In genomic region chr12:6336079-6336858, GRCh38 we compare ENCODE assay signal across 8 cellular contexts. TPM values are rescaled to one million over a fixed set of nuclear protein-coding genes. Genes with fewer than 3 reads are reported as not detected.
A peak's percentile ranks its signal among the peaks of the same experiment; 100 is the strongest.
DNase-seq lines count a peak whose midpoint lies in the region; ATAC-seq and TF ChIP-seq lines count a peak whose summit lies in the region.

No MANE protein-coding gene starts in this region.

- H3K36me3 Mint-ChIP-seq in CD4-positive, CD25-positive, alpha-beta regulatory T cell, result peaks cover 20% of the 10 kb centered on the region
- H3K36me3 Mint-ChIP-seq in mesothelial cell of epicardium, result peaks cover 18% of the 10 kb centered on the region

- no peak overlapping the region for H3K4me3 Mint-ChIP-seq in CD4-positive, CD25-positive, alpha-beta regulatory T cell
- H3K4me3 Mint-ChIP-seq in mesothelial cell of epicardium, result peak overlapping the region; percentile 66

- H3K4me3 ChIP-seq in CD4-positive, CD25-positive, alpha-beta regulatory T cell (ENCODE audit: low read depth, low read length), result peak overlapping the region; percentile 94
- H3K4me3 ChIP-seq in HAP-1 (peak overlapping the region; percentile 28), esophagus (ENCODE audit: low read depth in 1 of 2, low read length in 2 of 2) (peak overlapping the region; percentile 17 to 43)

- TF ChIP-seq CTCF in mesothelial cell of epicardium (IDR thresholded peaks at IDR 0.05; ENCODE audit: unreplicated experiment), result no peak

- no peaks in the 10 kb centered on the region for H3K27me3 Mint-ChIP-seq in CD4-positive, CD25-positive, alpha-beta regulatory T cell
- no peaks in the 10 kb centered on the region for H3K27me3 Mint-ChIP-seq in mesothelial cell of epicardium (ENCODE audit: low read depth)

- H3K27me3 ChIP-seq in CD4-positive, CD25-positive, alpha-beta regulatory T cell (ENCODE audit: control insufficient read depth, insufficient read depth, low read length), result no peaks in the 10 kb centered on the region
- no peaks in the 10 kb centered on the region for H3K27me3 ChIP-seq in HAP-1 (ENCODE audit: low read depth)
- H3K27me3 ChIP-seq in esophagus (ENCODE audit: control insufficient read depth in 1 of 2, insufficient read depth in 2 of 2, low read length in 2 of 2), result no peaks in the 10 kb centered on the region

- peaks cover 36% of the 10 kb centered on the region for H3K36me3 ChIP-seq in CD4-positive, CD25-positive, alpha-beta regulatory T cell (ENCODE audit: control insufficient read depth, insufficient read depth, low read length)
- H3K36me3 ChIP-seq in HAP-1 (replicated peaks) (peaks cover 31% of the 10 kb centered on the region), esophagus (ENCODE audit: control insufficient read depth in 2 of 2, insufficient read depth in 2 of 2, low read length in 1 of 2) (peaks cover 16 to 20% of the 10 kb centered on the region in 2 donors)

- no peaks in the 10 kb centered on the region for H3K9me3 Mint-ChIP-seq in CD4-positive, CD25-positive, alpha-beta regulatory T cell
- H3K9me3 Mint-ChIP-seq in mesothelial cell of epicardium, result no peaks in the 10 kb centered on the region

- DNase-seq in CD4-positive, CD25-positive, alpha-beta regulatory T cell, result peak; percentile 24 to 74 (median 25)
- peak; percentile 97 for DNase-seq in HAP-1 (ENCODE audit: low spot score in 2 of 2)
- peak; percentile 95 for DNase-seq in NCI-H82 treated with DMSO at 0.1 percent for 48 hours (lab: John Stamatoyannopoulos, UW; ENCODE audit: unreplicated experiment)
- peak; percentile 62 for DNase-seq in activated T-cell treated with anti-CD3 and anti-CD28 coated beads for 48 hours (ENCODE audit: low read depth)
- peak; percentile 62 to 76 for DNase-seq in mesothelial cell of epicardium (ENCODE audit: low spot score in 2 of 2, unreplicated experiment in 2 of 2)
- DNase-seq in stimulated activated naive CD4-positive, alpha-beta T cell treated with Interleukin-2 at 50 U/mL for 16 hours (lab: John Stamatoyannopoulos, UW), result peak; percentile 43
- no peak for DNase-seq in COR-L47 (lab: John Stamatoyannopoulos, UW)

- 1 to 2% methylated on average over 10 to 11 of the region's 11 CpGs for WGBS in esophagus, 2 donors

- peaks cover 67% of the 10 kb centered on the region for H3K4me1 ChIP-seq in CD4-positive, CD25-positive, alpha-beta regulatory T cell (ENCODE audit: control insufficient read depth, insufficient read depth, low read length, poor library complexity, severe bottlenecking)
- H3K4me1 ChIP-seq in HAP-1 (peaks cover 32% of the 10 kb centered on the region), esophagus (ENCODE audit: control insufficient read depth in 2 of 2, insufficient read depth in 2 of 2, low read length in 1 of 2) (peaks cover 10 to 38% of the 10 kb centered on the region in 2 donors)

- in situ Hi-C loops in HAP-1 (cut with MboI; ENCODE audit: low sequenced_read_pairs), result no loop called here

- no peak overlapping the region for H3K27ac Mint-ChIP-seq in CD4-positive, CD25-positive, alpha-beta regulatory T cell
- no peak overlapping the region for H3K27ac Mint-ChIP-seq in mesothelial cell of epicardium

- no peak for ATAC-seq in CD4-positive, CD25-positive, alpha-beta regulatory T cell (ENCODE audit: low read depth in 2 of 2)

- no peaks in the 10 kb centered on the region for H3K9me3 ChIP-seq in CD4-positive, CD25-positive, alpha-beta regulatory T cell (ENCODE audit: control insufficient read depth in 2 of 2, low read length in 2 of 2)
- H3K9me3 ChIP-seq in HAP-1, result no peaks in the 10 kb centered on the region
- no peaks in the 10 kb centered on the region for H3K9me3 ChIP-seq in esophagus (ENCODE audit: control insufficient read depth in 2 of 2, insufficient read depth in 1 of 2, low read depth in 1 of 2, low read length in 1 of 2)

- H3K27ac ChIP-seq in CD4-positive, CD25-positive, alpha-beta regulatory T cell (ENCODE audit: insufficient read depth, low read length, poor library complexity, severe bottlenecking), result peak overlapping the region; percentile 90
- peak overlapping the region; percentile 92 to 100 for H3K27ac ChIP-seq in esophagus (ENCODE audit: low read depth in 2 of 2, low read length in 1 of 2)

- H3K4me1 Mint-ChIP-seq in CD4-positive, CD25-positive, alpha-beta regulatory T cell, result peaks cover 4 to 49% (median 21%) of the 10 kb centered on the region in 4 donors
- peaks cover 3% of the 10 kb centered on the region for H3K4me1 Mint-ChIP-seq in mesothelial cell of epicardium

RNA-seq across cellular contexts. Expression of gene TNFRSF1A, which starts 5.6 kb away (rescaled TPM):
- 38.5 TPM for total RNA-seq in CD4-positive, CD25-positive, alpha-beta regulatory T cell
- polyA plus RNA-seq in CD4-positive, CD25-positive, alpha-beta regulatory T cell, result 10 to 100 TPM; 25.6 to 39.5 (median 31.0) TPM
- 10 to 100 TPM; 41.7 to 71.4 TPM for polyA plus RNA-seq in esophagus
- 65.4 to 70.4 TPM (median 68.9 TPM) in 3 replicates for total RNA-seq in mesothelial cell of epicardium

RNA-seq across cellular contexts. Expression of gene PLEKHG6, which starts 25.8 kb away (rescaled TPM):
- total RNA-seq in CD4-positive, CD25-positive, alpha-beta regulatory T cell, result not detected
- under 1 TPM in 3 of 4 donors, not detected in 1; 0.31 to 0.62 (median 0.37) TPM for polyA plus RNA-seq in CD4-positive, CD25-positive, alpha-beta regulatory T cell
- 10 to 100 TPM; 25.0 to 70.3 TPM for polyA plus RNA-seq in esophagus
- total RNA-seq in mesothelial cell of epicardium, result 16.1 to 18.3 TPM (median 16.4 TPM) in 3 replicates

RNA-seq across cellular contexts. Expression of gene SCNN1A, which starts 39.1 kb away (rescaled TPM):
- 0.86 TPM for total RNA-seq in CD4-positive, CD25-positive, alpha-beta regulatory T cell
- under 1 TPM; 0.09 to 0.60 (median 0.22) TPM for polyA plus RNA-seq in CD4-positive, CD25-positive, alpha-beta regulatory T cell
- polyA plus RNA-seq in esophagus, result 100 to 1,000 TPM in 1 of 2 donors, 10 to 100 TPM in 1; 98.7 to 126 TPM
- total RNA-seq in mesothelial cell of epicardium, result 20.1 to 21.5 TPM (median 20.3 TPM) in 3 replicates

RNA-seq across cellular contexts. Expression of gene LTBR, which starts 47.7 kb away (rescaled TPM):
- total RNA-seq in CD4-positive, CD25-positive, alpha-beta regulatory T cell, result not detected
- under 1 TPM in 1 of 4 donors, not detected in 3; 0.35 TPM for polyA plus RNA-seq in CD4-positive, CD25-positive, alpha-beta regulatory T cell
- polyA plus RNA-seq in esophagus, result 10 to 100 TPM; 81.3 to 97.9 TPM
- 61.7 to 68.1 TPM (median 66.8 TPM) in 3 replicates for total RNA-seq in mesothelial cell of epicardium

Comparison
In these comparisons a context has a peak if more than half of its experiments do, and no peak if none do; other contexts are left out.
1. H3K4me3 ChIP-seq: peak in every context shown above with its lines; median percentile 94 in CD4-positive, CD25-positive, alpha-beta regulatory T cell; 30 in esophagus; 28 in HAP-1.
2. RNA of gene PLEKHG6, which starts 25.8 kb away (total RNA-seq): 16.1 to 18.3 TPM in mesothelial cell of epicardium; not detected in CD4-positive, CD25-positive, alpha-beta regulatory T cell (single experiment); every median in the first group is over 10 times any median in the second.
3. RNA of gene SCNN1A, which starts 39.1 kb away (total RNA-seq): 20.1 to 21.5 TPM in mesothelial cell of epicardium; 0.86 TPM in CD4-positive, CD25-positive, alpha-beta regulatory T cell (single experiment); every median in the first group is over 10 times any median in the second.